11 cellular contexts compared by ENCODE assay signal in the genomic region with DNA sequence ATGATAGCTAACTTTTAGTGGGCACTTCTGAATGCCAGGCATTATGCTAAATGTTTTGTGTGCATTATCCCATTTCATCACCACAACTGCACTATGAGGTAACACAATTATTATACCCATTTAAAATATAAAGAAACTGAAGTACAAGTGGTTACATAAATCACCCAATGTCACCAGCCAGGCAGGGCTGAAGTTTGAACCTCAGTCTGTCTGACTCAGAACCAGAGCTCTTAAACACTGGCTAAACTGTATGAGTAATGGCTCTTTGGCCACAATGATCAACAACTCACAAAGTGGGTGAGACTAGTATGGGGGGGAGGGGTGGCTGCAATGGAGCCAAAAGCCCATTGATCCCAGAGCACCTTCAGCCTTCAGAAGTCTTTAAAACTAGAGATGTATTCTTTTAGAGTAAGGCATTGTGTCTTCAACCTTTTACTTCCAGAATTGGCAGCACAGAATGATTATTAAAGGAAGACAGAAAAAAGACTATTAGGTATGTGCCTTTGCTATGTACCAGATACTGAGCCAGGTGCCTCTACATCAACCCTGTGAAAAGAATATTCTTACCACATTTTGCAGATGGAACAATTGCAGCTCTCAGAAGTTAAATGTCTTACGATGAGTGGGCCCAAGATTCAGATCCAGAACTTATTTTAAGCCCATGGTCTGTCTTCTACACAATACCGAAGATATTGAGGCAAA.
DNase-seq lines count a peak whose midpoint lies in the region; ATAC-seq and TF ChIP-seq lines count a peak whose summit lies in the region.
"Had no signal": no experiment of that assay in that cellular context is flagged by ENCODE, and none has a peak within 500 bp of the region (broad histone marks: within the 10 kb centered on the region; RNA-seq: fewer than 3 reads in every experiment).

No MANE protein-coding gene starts in this region.

- no peak overlapping the region for H3K4me3 Mint-ChIP-seq in chondrocyte (ENCODE audit: unreplicated experiment)

- BruUV-seq in HCT116 (replicated peaks; lab: Mats Ljungman, UMichigan), result no TSS peak

- RAD21 ChIA-PET in HCT116 (lab: Charles Lee; ENCODE audit: low non-redundant PET in 1 of 2, low total read pairs in 2 of 2, uncharacterized antibody in 2 of 2, unreplicated experiment in 2 of 2), result no interaction called here

- peaks cover 24% of the 10 kb centered on the region for H3K9me3 Mint-ChIP-seq in chondrocyte (ENCODE audit: low read depth)

- no peak overlapping the region for H3K27ac Mint-ChIP-seq in chondrocyte (ENCODE audit: unreplicated experiment)

- no peaks in the 10 kb centered on the region for H3K36me3 ChIP-seq in HCT116 (ENCODE audit: control insufficient read depth in 1 of 2, insufficient read depth in 2 of 2, low read length in 2 of 2)

- 0 out of 2 replicates have a peak, but pooled peaks have one; percentile 8 for TF ChIP-seq RAD21 in HCT116 (IDR thresholded peaks at IDR 0.05; ENCODE audit: low read depth)

- intact Hi-C loops in HCT116 (cut with micrococcal nuclease), result no loop called here

- H3K27ac ChIP-seq in AG04450 (ENCODE audit: low read depth, low read length) (no peak overlapping the region), HCT116 (ENCODE audit: low read depth, low read length) (no peak overlapping the region)
- H3K27ac ChIP-seq: SK-N-MC, tibial artery had no signal

- peak overlapping the region; percentile 47 for H3K4me2 ChIP-seq in HCT116 (ENCODE audit: low read length)

- peak; percentile 48 for DNase-seq in AG04450 (ENCODE audit: low read depth, low spot score)
- DNase-seq in HCT116 (ENCODE audit: low read depth, low spot score), result peak; percentile 71
- peak; percentile 81 to 87 for DNase-seq in foreskin fibroblast
- no peak for DNase-seq in chondrocyte (ENCODE audit: low spot score)
- no peak for DNase-seq in activated T-cell treated with anti-CD3 and anti-CD28 coated beads, Interleukin-2, amount 50 U/mL, for 1 hour
- no peak for DNase-seq in DMS 273 (lab: John Stamatoyannopoulos, UW; ENCODE audit: unreplicated experiment)
- DNase-seq: NCI-H1694 treated with DMSO at 0.1 percent for 48 hours, tibial artery had no signal

- no peaks in the 10 kb centered on the region for H4K20me1 ChIP-seq in HCT116 (ENCODE audit: insufficient read depth)

- CTCF ChIA-PET in AG04450 (lab: Charles Lee) (interaction anchor here (1.0 to 2.8 kb wide), 2 partner anchors 11 to 36 kb away, joined by 3 to 16 read pairs; no protein-coding TSS in a partner anchor), HCT116 (lab: Charles Lee) (interaction anchor here (1.1 to 1.3 kb wide), 2 partner anchors 11 to 27 kb away, joined by 3 to 4 read pairs; no protein-coding TSS in a partner anchor)

- ATAC-seq in HCT116 (peak; percentile 97), SK-N-SH treated with all-trans-retinoic acid at 6 μM for 48 hours (peak; percentile 83), GM21619 (IDR thresholded peaks at IDR 0.05; ENCODE audit: unreplicated experiment) (no peak)

- H3K4me1 ChIP-seq in HCT116 (ENCODE audit: control insufficient read depth in 1 of 2, insufficient read depth in 2 of 2, low read length in 2 of 2), result peaks cover 12 to 18% of the 10 kb centered on the region in 2 experiments
- H3K4me1 ChIP-seq: tibial artery had no signal

- TF ChIP-seq CTCF in AG04450 (IDR thresholded peaks at IDR 0.05; ENCODE audit: low read depth, low read length) (no peak), HCT116 (IDR thresholded peaks at IDR 0.05 in 2 of 3, conservative IDR thresholded peaks at IDR 0.05 in 1 of 3; ENCODE audit: borderline replicate concordance in 1 of 3, insufficient read depth in 1 of 3, low read depth in 2 of 3, low read length in 2 of 3) (no peak), foreskin fibroblast (IDR thresholded peaks at IDR 0.05; ENCODE audit: low read depth, low read length) (no peak), chondrocyte (IDR thresholded peaks at IDR 0.05) (no peak)

- TF ChIP-seq POLR2A in HCT116 (IDR thresholded peaks at IDR 0.05; ENCODE audit: borderline replicate concordance, extremely low read depth, insufficient read depth, insufficient read length), result no peak

- H3K4me3 ChIP-seq in AG04450 (ENCODE audit: low read depth, low read length) (no peak overlapping the region), HCT116 (replicated peaks in 1 of 2; ENCODE audit: low read depth in 1 of 2, low read length in 2 of 2) (no peak overlapping the region), foreskin fibroblast (ENCODE audit: low read depth in 1 of 2, low read length in 2 of 2) (no peak overlapping the region)
- H3K4me3 ChIP-seq: SK-N-MC, tibial artery had no signal

- no peaks in the 10 kb centered on the region for H3K27me3 Mint-ChIP-seq in chondrocyte (ENCODE audit: low read depth)

- no peak overlapping the region for H2AFZ ChIP-seq in HCT116 (ENCODE audit: low read depth, low read length, poor library complexity, severe bottlenecking)

- no peaks in the 10 kb centered on the region for H3K79me2 ChIP-seq in HCT116 (ENCODE audit: insufficient read depth, low read length)

- peaks cover 20% of the 10 kb centered on the region for H3K36me3 Mint-ChIP-seq in chondrocyte (ENCODE audit: low read depth)

- POLR2A ChIA-PET in AG04450 (lab: Yijun Ruan, JAX) (interaction anchor here (1.3 kb wide), 1 partner anchor 122 kb away, joined by 3 read pairs; no protein-coding TSS in a partner anchor), HCT116 (lab: Charles Lee) (interaction anchor here (1.0 kb wide), 1 partner anchor 10 kb away, joined by 4 read pairs; no protein-coding TSS in a partner anchor)

- peaks cover 14% of the 10 kb centered on the region for H3K4me1 Mint-ChIP-seq in chondrocyte (ENCODE audit: low read depth)

- no peak overlapping the region for H3K9ac ChIP-seq in HCT116 (ENCODE audit: low read length)

- H3K9me2 ChIP-seq in HCT116 (ENCODE audit: insufficient read depth), result no peaks in the 10 kb centered on the region

- H3K9me3 ChIP-seq in AG04450 (ENCODE audit: control insufficient read depth, insufficient read depth, low read length), result no peaks in the 10 kb centered on the region
- H3K9me3 ChIP-seq in HCT116 (ENCODE audit: control insufficient read depth in 1 of 2, insufficient read depth in 1 of 2, low read depth in 1 of 2, low read length in 2 of 2), result peaks cover 4 to 5% of the 10 kb centered on the region in 2 experiments; a peak in 1 of 4 replicates

- H3K27me3 ChIP-seq in AG04450 (ENCODE audit: control insufficient read depth, insufficient read depth, low read length), result no peaks in the 10 kb centered on the region
- no peaks in the 10 kb centered on the region for H3K27me3 ChIP-seq in HCT116 (ENCODE audit: insufficient read depth, low read length)
- H3K27me3 ChIP-seq: tibial artery had no signal

TF ChIP-seq in HCT116, 20 proteins besides CTCF, POLR2A, EP300 and RAD21:
- TF ChIP-seq FOSL1 (IDR thresholded peaks at IDR 0.05; ENCODE audit: low read depth), result peak; percentile 68; the same call in 1 of the 2 replicates
- TF ChIP-seq SP1 (IDR thresholded peaks at IDR 0.05; ENCODE audit: low read depth), result peak; percentile 44; the same call in 1 of the 2 replicates
- no peak for TF ChIP-seq CEBPB (IDR thresholded peaks at IDR 0.05; ENCODE audit: low read depth)
- TF ChIP-seq JUND (IDR thresholded peaks at IDR 0.05), result peak; percentile 58
- peak; percentile 43; the same call in 1 of the 2 replicates for TF ChIP-seq CBX3 (IDR thresholded peaks at IDR 0.05; ENCODE audit: low read depth)
TF ChIP-seq in HCT116: peak in this region for 4.

TF ChIP-seq in SK-N-SH treated with all-trans-retinoic acid at 6 μM for 48 hours, 23 proteins besides CTCF, POLR2A, EP300 and RAD21:
- TF ChIP-seq ZFP30 (CRISPR knock-in tag; IDR thresholded peaks at IDR 0.05) (no peak), OSR1 (CRISPR knock-in tag; IDR thresholded peaks at IDR 0.05) (no peak), CSDC2 (CRISPR knock-in tag; IDR thresholded peaks at IDR 0.05) (no peak), ZNF565 (CRISPR knock-in tag; conservative IDR thresholded peaks at IDR 0.05; ENCODE audit: low read depth) (no peak), ISL1 (CRISPR knock-in tag; IDR thresholded peaks at IDR 0.05) (0 out of 2 replicates have a peak, but pooled peaks have one; percentile 19)

Comparison
In these comparisons a context has a peak if more than half of its experiments do, and no peak if none do; other contexts are left out.
1. DNase-seq: peak in AG04450 (single experiment), HCT116 (single experiment) and foreskin fibroblast (2 of 2); none in chondrocyte (single experiment), activated T-cell treated with anti-CD3 and anti-CD28 coated beads, Interleukin-2, amount 50 U/mL, for 1 hour (single experiment) and DMS 273 (single experiment).